In the genomic region with DNA sequence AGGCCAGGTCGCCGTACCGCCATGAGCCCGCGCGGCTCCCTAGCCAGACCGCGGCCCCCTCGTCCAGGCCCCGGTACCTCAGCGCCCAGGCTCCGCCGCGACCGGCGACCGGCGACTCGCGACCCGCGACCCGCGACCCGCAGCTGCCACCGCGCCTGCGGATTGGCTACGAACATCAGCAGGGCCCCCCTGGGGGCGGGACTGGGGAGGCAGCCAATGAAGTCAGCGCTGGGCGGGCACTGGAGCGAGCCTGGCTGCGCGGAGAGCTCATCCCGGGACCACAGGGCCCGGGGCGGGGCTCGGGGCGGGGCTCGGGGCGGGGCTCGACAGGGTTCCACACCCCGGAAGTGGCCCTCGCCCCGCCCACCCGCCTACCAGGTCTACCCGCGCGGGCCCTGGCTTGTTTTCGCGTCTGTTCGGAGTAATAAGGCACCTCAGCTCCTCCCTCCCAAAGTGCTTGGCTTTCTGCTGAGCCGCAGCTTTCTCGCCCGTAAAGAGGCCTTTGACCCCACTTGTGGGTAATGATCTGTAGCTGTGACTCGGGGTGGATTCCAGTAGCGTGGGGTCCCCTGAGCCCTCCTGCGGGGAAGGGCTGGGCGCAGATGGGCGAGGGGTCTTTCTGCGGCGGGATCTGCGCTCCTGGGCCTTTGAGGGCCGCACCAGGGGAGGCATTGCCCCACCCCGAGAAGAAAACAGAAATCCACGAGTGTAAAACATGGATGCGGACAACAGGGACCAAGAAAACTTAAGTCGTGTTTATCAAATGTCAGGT, we compare ENCODE assay signal across 8 cellular contexts. TPM values are rescaled to one million over a fixed set of nuclear protein-coding genes. Genes with fewer than 3 reads are reported as not detected.
A peak's percentile ranks its signal among the peaks of the same experiment; 100 is the strongest.
DNase-seq lines count a peak whose midpoint lies in the region; ATAC-seq and TF ChIP-seq lines count a peak whose summit lies in the region.

A gene (minus strand): TSS at position 170 of the 772 bp plus-strand sequence. CDS start 1,438 bp downstream, outside the sequence.

- H3K4me2 ChIP-seq in SU-DHL-6 (ENCODE audit: low read depth, low read length, poor library complexity, severe bottlenecking) = peak within 1 kb of the TSS; percentile 77
- H3K4me2 ChIP-seq in parathyroid adenoma (ENCODE audit: low read length) = peak within 1 kb of the TSS; percentile 92

- H3K27me3 ChIP-seq in SU-DHL-6 (ENCODE audit: low read length) (no peaks in the 10 kb centered on the region), cardiac muscle cell (no peaks in the 10 kb centered on the region), parathyroid adenoma (ENCODE audit: control insufficient read depth, insufficient read depth, low read length) (no peaks in the 10 kb centered on the region), tibial artery (no peaks in the 10 kb centered on the region)

- no peaks in the 10 kb centered on the region for H4K20me1 ChIP-seq in SU-DHL-6 (ENCODE audit: low read depth, low read length)

- H3K9me2 ChIP-seq in SU-DHL-6 (replicated peaks; ENCODE audit: insufficient read depth, low read length) = no peaks in the 10 kb centered on the region

- peak within 1 kb of the TSS; percentile 86 for H3K4me3 Mint-ChIP-seq in activated naive CD8-positive, alpha-beta T cell treated with anti-CD3 and anti-CD28 coated beads, Interleukin-2, amount 10 ng/mL, durations not matched to agents 7 days and 5 days

- peaks cover 22% of the 10 kb centered on the region for H3K4me1 ChIP-seq in cardiac muscle cell (ENCODE audit: low read depth)
- no peaks in the 10 kb centered on the region for H3K4me1 ChIP-seq in parathyroid adenoma
- peaks cover 5 to 30% (median 14%) of the 10 kb centered on the region in 4 donors for H3K4me1 ChIP-seq in tibial artery

- intact Hi-C loops in tibial artery (cut with DNase I; ENCODE audit: low total_unique reads) = no loop called here

- H3F3A ChIP-seq in SU-DHL-6 (ENCODE audit: insufficient read depth) = no peaks in the 10 kb centered on the region

- no peaks in the 10 kb centered on the region for H3K27me3 Mint-ChIP-seq in activated naive CD8-positive, alpha-beta T cell treated with anti-CD3 and anti-CD28 coated beads, Interleukin-2, amount 10 ng/mL, durations not matched to agents 7 days and 5 days

- H3K36me3 Mint-ChIP-seq in activated naive CD8-positive, alpha-beta T cell treated with anti-CD3 and anti-CD28 coated beads, Interleukin-2, amount 10 ng/mL, durations not matched to agents 7 days and 5 days = peaks cover 5% of the 10 kb centered on the region

- H3K36me3 ChIP-seq in SU-DHL-6 (ENCODE audit: low read length) (no peaks in the 10 kb centered on the region), cardiac muscle cell (no peaks in the 10 kb centered on the region), parathyroid adenoma (ENCODE audit: control insufficient read depth, insufficient read depth, low read length) (no peaks in the 10 kb centered on the region), tibial artery (peaks cover 0 to 11% (median 7%) of the 10 kb centered on the region in 3 donors)

- ATAC-seq in HG02840 (IDR thresholded peaks at IDR 0.05; ENCODE audit: low FRiP score, unreplicated experiment) = peak; percentile 98
- ATAC-seq in activated naive CD8-positive, alpha-beta T cell treated with anti-CD3 and anti-CD28 coated beads, Interleukin-2, amount 10 ng/mL, durations not matched to agents 7 days and 5 days (ENCODE audit: low read depth) = peak; percentile 100

- POLR2A ChIA-PET in activated naive CD8-positive, alpha-beta T cell treated with anti-CD3 and anti-CD28 coated beads, Interleukin-2, amount 10 ng/mL, durations not matched to agents 7 days and 5 days (lab: Charles Lee) = interaction anchor here (0.6 to 2.4 kb wide), 14 partner anchors 10 to 1176 kb away, joined by 3 to 16 read pairs (median 4); a partner anchor contains a TSS

- peaks cover 20% of the 10 kb centered on the region for H3K4me1 Mint-ChIP-seq in activated naive CD8-positive, alpha-beta T cell treated with anti-CD3 and anti-CD28 coated beads, Interleukin-2, amount 10 ng/mL, durations not matched to agents 7 days and 5 days

- H3K79me2 ChIP-seq in SU-DHL-6 (ENCODE audit: insufficient read depth, low read length) (no peaks in the 10 kb centered on the region), parathyroid adenoma (no peaks in the 10 kb centered on the region)

- TF ChIP-seq CTCF in GM13976 (IDR thresholded peaks at IDR 0.05; ENCODE audit: borderline replicate concordance, control extremely low read depth, extremely low read depth, insufficient read depth, missing control alignments) (no peak), SU-DHL-6 (IDR thresholded peaks at IDR 0.05; ENCODE audit: insufficient read depth, low read length, poor library complexity, severe bottlenecking) (no peak), cardiac muscle cell (IDR thresholded peaks at IDR 0.05; ENCODE audit: low read depth, low read length) (no peak), parathyroid adenoma (IDR thresholded peaks at IDR 0.05) (no peak), tibial artery (IDR thresholded peaks at IDR 0.05) (no peak)

- DNase-seq in GM13976 (ENCODE audit: low spot score) (peak; percentile 99), NCI-H1417 treated with DMSO at 0.1 percent for 48 hours (lab: John Stamatoyannopoulos, UW) (peak; percentile 73), cardiac muscle cell (ENCODE audit: low read depth in 1 of 2, low spot score in 1 of 2) (peak; percentile 96 to 97), tibial artery (peak; percentile 98 to 99)
- DNase-seq in activated naive CD8-positive, alpha-beta T cell treated with anti-CD3 and anti-CD28 coated beads, Interleukin-2, amount 10 ng/mL, durations not matched to agents 7 days and 5 days = peak; percentile 96

- no peaks in the 10 kb centered on the region for H3K9me3 ChIP-seq in SU-DHL-6 (ENCODE audit: insufficient read depth, low read length)
- H3K9me3 ChIP-seq in cardiac muscle cell (ENCODE audit: low read depth) = no peaks in the 10 kb centered on the region
- no peaks in the 10 kb centered on the region for H3K9me3 ChIP-seq in parathyroid adenoma (ENCODE audit: control insufficient read depth, low read length)
- H3K9me3 ChIP-seq in tibial artery = no peaks in the 10 kb centered on the region

- H3K9me3 Mint-ChIP-seq in activated naive CD8-positive, alpha-beta T cell treated with anti-CD3 and anti-CD28 coated beads, Interleukin-2, amount 10 ng/mL, durations not matched to agents 7 days and 5 days = no peaks in the 10 kb centered on the region

- H3K27ac Mint-ChIP-seq in activated naive CD8-positive, alpha-beta T cell treated with anti-CD3 and anti-CD28 coated beads, Interleukin-2, amount 10 ng/mL, durations not matched to agents 7 days and 5 days = peak within 1 kb of the TSS; percentile 95

- H3K4me3 ChIP-seq in SU-DHL-6 (ENCODE audit: insufficient read depth, low read length, poor library complexity, severe bottlenecking) = peak within 1 kb of the TSS; percentile 68
- peak within 1 kb of the TSS; percentile 70 for H3K4me3 ChIP-seq in cardiac muscle cell
- peak within 1 kb of the TSS; percentile 62 for H3K4me3 ChIP-seq in parathyroid adenoma (ENCODE audit: low read depth, low read length)
- peak within 1 kb of the TSS; percentile 77 to 81 for H3K4me3 ChIP-seq in tibial artery

- H3K9ac ChIP-seq in SU-DHL-6 (ENCODE audit: low read length) (peak within 1 kb of the TSS; percentile 67), parathyroid adenoma (no peak within 1 kb of the TSS)

- H2AFZ ChIP-seq in SU-DHL-6 (ENCODE audit: low read depth, low read length, severe bottlenecking) (peak within 1 kb of the TSS; percentile 99), parathyroid adenoma (peak within 1 kb of the TSS; percentile 92)

- in situ Hi-C loops in GM13976 (cut with MboI; ENCODE audit: low sequenced_read_pairs, unreplicated experiment) = no loop called here

- H3K27ac ChIP-seq in SU-DHL-6 (ENCODE audit: low read depth, low read length) (no peak within 1 kb of the TSS), cardiac muscle cell (peak within 1 kb of the TSS; percentile 38), parathyroid adenoma (peak within 1 kb of the TSS; percentile 65), tibial artery (peak within 1 kb of the TSS; percentile 82 to 86)

RNA-seq across cellular contexts. Expression of the gene that starts here (rescaled TPM):
- total RNA-seq in activated naive CD8-positive, alpha-beta T cell treated with anti-CD3 and anti-CD28 coated beads, Interleukin-2, amount 10 ng/mL, durations not matched to agents 7 days and 5 days = 10 to 100 TPM; 11.6 to 12.6 TPM
- 21.2 and 21.9 TPM in 2 replicates for total RNA-seq in cardiac muscle cell
- 24.0 and 24.4 TPM in 2 replicates for polyA plus RNA-seq in cardiac muscle cell
